ENCODE assay signal across 1 cellular context in genomic region chr11:64206457-64207246, GRCh38.
TF ChIP-seq lines count a peak whose summit lies in the region.

Gene FERMT3, plus strand, starts transcription at chr11:64206721. Its CDS starts 644 bp downstream, at chr11:64207365.

TF ChIP-seq in K562, 482 proteins besides CTCF, POLR2A, EP300 and RAD21 (continued from another document and continues in another):
- TF ChIP-seq RERE (CRISPR knock-in tag; IDR thresholded peaks at IDR 0.05; ENCODE audit: borderline replicate concordance) = no peak
- TF ChIP-seq NR4A1 (CRISPR knock-in tag; IDR thresholded peaks at IDR 0.05) = peak; percentile 68; the same call in 1 of the 2 replicates
- TF ChIP-seq NR4A1 (tag; IDR thresholded peaks at IDR 0.05) = no peak
- TF ChIP-seq, protein P1, sequence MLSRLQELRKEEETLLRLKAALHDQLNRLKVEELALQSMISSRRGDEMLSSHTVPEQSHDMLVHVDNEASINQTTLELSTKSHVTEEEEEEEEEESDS (CRISPR knock-in tag; IDR thresholded peaks at IDR 0.05) = no peak
- peak; percentile 71 for TF ChIP-seq SPI1 (IDR thresholded peaks at IDR 0.05; ENCODE audit: borderline replicate concordance, low read depth, low read length)
- peak; percentile 42 to 61; a peak in 2 of 4 replicates for TF ChIP-seq MNT (conservative IDR thresholded peaks at IDR 0.05)
- no peak for TF ChIP-seq ZNF655 (CRISPR knock-in tag; IDR thresholded peaks at IDR 0.05)
- TF ChIP-seq HNRNPL (IDR thresholded peaks at IDR 0.05; ENCODE audit: low read depth, low read length) = 0 out of 2 replicates have a peak, but pooled peaks have one; percentile 37
- peak; percentile 18 for TF ChIP-seq CCNT2 (IDR thresholded peaks at IDR 0.05; ENCODE audit: borderline replicate concordance, extremely low read depth, insufficient read length, low read depth, low read length)
- TF ChIP-seq SNRNP70 (optimal IDR thresholded peaks at IDR 0.05; ENCODE audit: low read depth, low read length) = no peak
- TF ChIP-seq TSC22D4 (tag; IDR thresholded peaks at IDR 0.05) = no peak
- no peak for TF ChIP-seq ZFP1 (CRISPR knock-in tag; IDR thresholded peaks at IDR 0.05)
- TF ChIP-seq DEAF1 (CRISPR knock-in tag; IDR thresholded peaks at IDR 0.05) = no peak
- TF ChIP-seq RBM39 (optimal IDR thresholded peaks at IDR 0.05; ENCODE audit: low read depth, low read length) = peak; percentile 10
- TF ChIP-seq NR2C2 (CRISPR knock-in tag; IDR thresholded peaks at IDR 0.05) = peak; percentile 67; the same call in 1 of the 2 replicates
- no peak for TF ChIP-seq NR2C2 (tag; IDR thresholded peaks at IDR 0.05)
- TF ChIP-seq ZZZ3 (IDR thresholded peaks at IDR 0.05) = no peak
- TF ChIP-seq ZNF644 (tag; IDR thresholded peaks at IDR 0.05; ENCODE audit: low read depth) = no peak
- TF ChIP-seq L3MBTL2 (IDR thresholded peaks at IDR 0.05) = 0 out of 2 replicates have a peak, but pooled peaks have one; percentile 12
- 0 out of 2 replicates have a peak, but pooled peaks have one; percentile 21 for TF ChIP-seq HINFP (tag; conservative IDR thresholded peaks at IDR 0.05; ENCODE audit: low read depth)
- TF ChIP-seq FOXM1 (IDR thresholded peaks at IDR 0.05; ENCODE audit: low read depth) = no peak
- TF ChIP-seq FOXM1 (CRISPR knock-in tag; IDR thresholded peaks at IDR 0.05; ENCODE audit: low read depth) = no peak
- no peak for TF ChIP-seq TAL1 (IDR thresholded peaks at IDR 0.05)
- TF ChIP-seq KAT8 (IDR thresholded peaks at IDR 0.05; ENCODE audit: low read depth) = no peak
- TF ChIP-seq, protein P2, sequence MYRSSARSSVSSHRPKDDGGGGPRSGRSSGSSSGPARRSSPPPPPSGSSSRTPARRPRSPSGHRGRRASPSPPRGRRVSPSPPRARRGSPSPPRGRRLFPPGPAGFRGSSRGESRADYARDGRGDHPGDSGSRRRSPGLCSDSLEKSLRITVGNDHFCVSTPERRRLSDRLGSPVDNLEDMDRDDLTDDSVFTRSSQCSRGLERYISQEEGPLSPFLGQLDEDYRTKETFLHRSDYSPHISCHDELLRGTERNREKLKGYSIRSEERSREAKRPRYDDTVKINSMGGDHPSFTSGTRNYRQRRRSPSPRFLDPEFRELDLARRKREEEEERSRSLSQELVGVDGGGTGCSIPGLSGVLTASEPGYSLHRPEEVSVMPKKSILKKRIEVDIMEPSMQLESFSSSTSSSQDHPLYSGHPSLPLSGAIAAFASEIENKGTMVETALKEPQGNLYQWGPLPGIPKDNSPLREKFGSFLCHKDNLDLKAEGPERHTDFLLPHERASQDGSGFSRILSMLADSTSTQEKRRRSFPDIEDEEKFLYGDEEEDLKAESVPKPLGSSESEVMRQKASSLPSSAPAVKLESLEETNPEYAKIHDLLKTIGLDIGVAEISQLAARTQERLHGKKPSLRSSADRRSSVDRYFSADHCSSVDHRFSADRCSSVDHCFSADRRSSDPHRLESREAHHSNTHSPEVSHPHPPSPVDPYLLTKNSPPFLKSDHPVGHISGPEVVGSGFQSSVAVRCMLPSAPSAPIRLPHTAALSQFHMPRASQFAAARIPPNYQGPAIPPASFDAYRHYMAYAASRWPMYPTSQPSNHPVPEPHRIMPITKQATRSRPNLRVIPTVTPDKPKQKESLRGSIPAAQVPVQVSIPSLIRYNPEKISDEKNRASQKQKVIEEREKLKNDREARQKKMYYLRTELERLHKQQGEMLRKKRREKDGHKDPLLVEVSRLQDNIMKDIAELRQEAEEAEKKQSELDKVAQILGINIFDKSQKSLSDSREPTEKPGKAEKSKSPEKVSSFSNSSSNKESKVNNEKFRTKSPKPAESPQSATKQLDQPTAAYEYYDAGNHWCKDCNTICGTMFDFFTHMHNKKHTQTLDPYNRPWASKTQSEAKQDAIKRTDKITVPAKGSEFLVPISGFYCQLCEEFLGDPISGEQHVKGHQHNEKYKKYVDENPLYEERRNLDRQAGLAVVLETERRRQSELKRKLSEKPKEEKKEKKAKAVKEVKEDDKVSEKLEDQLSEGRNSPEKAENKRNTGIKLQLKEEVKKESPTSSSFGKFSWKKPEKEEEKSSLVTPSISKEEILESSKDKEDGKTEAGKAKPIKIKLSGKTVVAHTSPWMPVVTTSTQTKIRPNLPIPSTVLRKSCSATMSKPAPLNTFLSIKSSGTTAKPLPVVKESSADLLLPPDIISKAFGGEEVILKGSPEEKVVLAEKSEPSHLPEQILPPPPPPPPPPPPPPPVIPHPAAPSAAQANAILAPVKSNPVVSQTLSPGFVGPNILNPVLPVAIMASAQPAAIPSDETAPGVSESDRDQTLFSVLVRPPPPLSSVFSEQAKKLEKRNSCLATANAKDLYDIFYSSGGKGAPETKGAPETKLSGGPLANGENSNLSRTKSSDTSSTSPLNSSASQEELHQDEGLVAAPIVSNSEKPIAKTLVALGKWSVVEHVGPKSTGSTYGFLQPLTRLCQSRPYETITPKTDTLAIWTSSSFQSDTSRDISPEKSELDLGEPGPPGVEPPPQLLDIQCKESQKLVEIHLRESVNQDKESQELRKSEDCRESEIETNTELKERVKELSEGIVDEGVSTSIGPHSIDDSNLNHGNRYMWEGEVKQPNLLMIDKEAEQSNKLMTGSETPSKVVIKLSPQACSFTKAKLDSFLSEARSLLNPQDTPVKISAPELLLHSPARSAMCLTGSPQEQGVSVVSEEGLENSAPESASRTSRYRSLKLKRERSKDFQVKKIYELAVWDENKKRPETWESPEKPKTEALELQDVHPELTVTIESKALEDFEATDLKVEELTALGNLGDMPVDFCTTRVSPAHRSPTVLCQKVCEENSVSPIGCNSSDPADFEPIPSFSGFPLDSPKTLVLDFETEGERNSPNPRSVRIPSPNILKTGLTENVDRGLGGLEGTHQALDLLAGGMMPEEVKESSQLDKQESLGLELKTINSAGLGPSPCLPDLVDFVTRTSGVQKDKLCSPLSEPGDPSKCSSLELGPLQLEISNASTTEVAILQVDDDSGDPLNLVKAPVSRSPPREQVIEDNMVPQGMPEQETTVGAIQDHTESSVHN (IDR thresholded peaks at IDR 0.05; ENCODE audit: borderline replicate concordance in 1 of 2, low read depth in 1 of 2) = no peak
- TF ChIP-seq MBD2 (IDR thresholded peaks at IDR 0.05; ENCODE audit: borderline replicate concordance, low read depth) = peak; percentile 55
- TF ChIP-seq SIN3A (IDR thresholded peaks at IDR 0.05; ENCODE audit: borderline replicate concordance in 2 of 2, control insufficient read depth in 1 of 2, low read depth in 2 of 2, low read length in 2 of 2) = no peak
- TF ChIP-seq BCOR (IDR thresholded peaks at IDR 0.05) = peak; percentile 82
- TF ChIP-seq IRF2 (CRISPR knock-in tag; IDR thresholded peaks at IDR 0.05) = no peak; the same call in 1 of the 2 replicates
- peak; percentile 65; the same call in 1 of the 2 replicates for TF ChIP-seq HDGF (IDR thresholded peaks at IDR 0.05)
- TF ChIP-seq CXXC5 (CRISPR knock-in tag; IDR thresholded peaks at IDR 0.05) = peak; percentile 64
- TF ChIP-seq CEBPG (CRISPR knock-in tag; IDR thresholded peaks at IDR 0.05) = peak; percentile 10; the same call in 1 of the 2 replicates
- TF ChIP-seq CEBPG (tag; conservative IDR thresholded peaks at IDR 0.05 in 1 of 2, IDR thresholded peaks at IDR 0.05 in 1 of 2) = no peak
- TF ChIP-seq, protein P3, sequence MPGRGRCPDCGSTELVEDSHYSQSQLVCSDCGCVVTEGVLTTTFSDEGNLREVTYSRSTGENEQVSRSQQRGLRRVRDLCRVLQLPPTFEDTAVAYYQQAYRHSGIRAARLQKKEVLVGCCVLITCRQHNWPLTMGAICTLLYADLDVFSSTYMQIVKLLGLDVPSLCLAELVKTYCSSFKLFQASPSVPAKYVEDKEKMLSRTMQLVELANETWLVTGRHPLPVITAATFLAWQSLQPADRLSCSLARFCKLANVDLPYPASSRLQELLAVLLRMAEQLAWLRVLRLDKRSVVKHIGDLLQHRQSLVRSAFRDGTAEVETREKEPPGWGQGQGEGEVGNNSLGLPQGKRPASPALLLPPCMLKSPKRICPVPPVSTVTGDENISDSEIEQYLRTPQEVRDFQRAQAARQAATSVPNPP (IDR thresholded peaks at IDR 0.05; ENCODE audit: borderline replicate concordance, insufficient read depth, insufficient read length) = no peak
- TF ChIP-seq SMC3 (conservative IDR thresholded peaks at IDR 0.05; ENCODE audit: insufficient read depth, low read depth, low read length) = no peak
- no peak for TF ChIP-seq EWSR1 (IDR thresholded peaks at IDR 0.05; ENCODE audit: borderline replicate concordance, low read depth, partially characterized antibody)
